Comparison of ENCODE assay signal across 8 cellular contexts in the genomic region with DNA sequence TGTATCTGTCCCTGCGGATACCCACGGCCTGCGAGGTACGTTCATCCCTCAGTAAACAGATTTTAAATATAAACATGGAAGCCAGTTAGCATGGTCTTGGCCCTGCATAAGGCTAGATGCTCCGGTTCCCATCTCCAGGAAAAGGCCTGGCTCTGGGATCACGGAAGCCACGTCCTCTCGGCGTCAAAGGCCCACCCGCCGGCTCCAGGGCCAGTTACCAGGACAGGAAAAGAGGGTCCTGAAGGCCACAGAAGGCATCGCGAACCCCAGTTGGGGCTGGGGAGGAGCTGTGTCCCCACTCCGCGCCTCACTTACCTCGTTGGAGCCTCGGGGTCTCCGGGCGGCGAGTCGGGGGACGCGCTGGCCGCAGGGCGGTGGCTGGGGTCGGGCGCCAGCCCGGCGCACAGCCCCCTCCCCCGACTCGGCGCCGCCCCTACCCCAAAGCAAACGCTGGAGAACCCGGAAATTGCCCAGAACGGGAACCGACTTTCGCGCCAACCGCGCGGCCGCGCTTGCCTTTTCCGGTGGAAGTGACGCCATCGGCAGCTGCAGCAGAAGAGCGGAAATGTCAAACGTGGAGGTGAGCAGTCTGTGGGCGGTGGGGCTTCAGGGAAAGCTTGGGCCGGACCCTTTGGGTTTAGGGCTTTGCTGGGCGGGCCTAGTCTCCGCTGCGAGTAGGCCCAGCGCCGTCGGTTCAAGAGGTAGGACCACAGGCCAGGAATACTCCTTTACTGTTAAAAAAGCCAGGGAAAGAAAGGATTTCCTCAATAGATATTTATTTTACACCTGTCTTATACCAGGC. TPM values are rescaled to one million over a fixed set of nuclear protein-coding genes. Genes with fewer than 3 reads are reported as not detected.
DNase-seq lines count a peak whose midpoint lies in the region; ATAC-seq and TF ChIP-seq lines count a peak whose summit lies in the region.

A gene (minus strand): TSS at position 488 of the 802 bp plus-strand sequence. CDS start 814 bp downstream, outside the sequence.

- ATAC-seq in naive B cell (ENCODE audit: low read depth in 2 of 2), result peak; percentile 93 to 94
- ATAC-seq in stimulated activated memory B cell treated with anti-CD40 and anti-IgM and Interleukin-4, amounts not matched to agents 10 μg/mL and 1 μg/mL and 100 μg/mL, for 72 hours, result peak; percentile 95

- H3K4me3 Mint-ChIP-seq in naive B cell, result peak within 1 kb of the TSS; percentile 88 to 99 (median 97)
- H3K4me3 Mint-ChIP-seq in stimulated activated memory B cell treated with anti-CD40 and anti-IgM and Interleukin-4, amounts not matched to agents 10 μg/mL and 1 μg/mL and 100 μg/mL, for 72 hours, result peak within 1 kb of the TSS; percentile 97

- H3K36me3 Mint-ChIP-seq in naive B cell, result peaks cover 0 to 1% of the 10 kb centered on the region in 2 donors
- H3K36me3 Mint-ChIP-seq in stimulated activated memory B cell treated with anti-CD40 and anti-IgM and Interleukin-4, amounts not matched to agents 10 μg/mL and 1 μg/mL and 100 μg/mL, for 72 hours, result peaks cover 18% of the 10 kb centered on the region

- H3K4me1 Mint-ChIP-seq in naive B cell, result peaks cover 34 to 44% (median 40%) of the 10 kb centered on the region in 3 donors
- peaks cover 39% of the 10 kb centered on the region for H3K4me1 Mint-ChIP-seq in stimulated activated memory B cell treated with anti-CD40 and anti-IgM and Interleukin-4, amounts not matched to agents 10 μg/mL and 1 μg/mL and 100 μg/mL, for 72 hours

- H3K9ac ChIP-seq in fibroblast of lung (ENCODE audit: insufficient read depth, low read length), result peak within 1 kb of the TSS; percentile 87

- TF ChIP-seq CTCF in fibroblast of lung (conservative IDR thresholded peaks at IDR 0.05 in 1 of 2, IDR thresholded peaks at IDR 0.05 in 1 of 2; ENCODE audit: low read depth in 1 of 2, low read length in 2 of 2), result no peak

- H3K4me3 ChIP-seq in fibroblast of lung (replicated peaks in 1 of 4; ENCODE audit: control extremely low read depth in 1 of 4, insufficient read depth in 1 of 4, low read depth in 3 of 4, low read length in 4 of 4), result peak within 1 kb of the TSS; percentile 82 to 99 (median 86)

- peaks cover 32% of the 10 kb centered on the region for H3K79me2 ChIP-seq in fibroblast of lung (ENCODE audit: control insufficient read depth, insufficient read depth, low read length)

- H3K9me3 Mint-ChIP-seq in naive B cell, result no peaks in the 10 kb centered on the region
- no peaks in the 10 kb centered on the region for H3K9me3 Mint-ChIP-seq in stimulated activated memory B cell treated with anti-CD40 and anti-IgM and Interleukin-4, amounts not matched to agents 10 μg/mL and 1 μg/mL and 100 μg/mL, for 72 hours

- peak within 1 kb of the TSS; percentile 61 for H3K4me2 ChIP-seq in fibroblast of lung (ENCODE audit: extremely low read depth, insufficient read depth, low read length)

- peak within 1 kb of the TSS; percentile 92 to 99 (median 99) for H3K27ac Mint-ChIP-seq in naive B cell
- H3K27ac Mint-ChIP-seq in stimulated activated memory B cell treated with anti-CD40 and anti-IgM and Interleukin-4, amounts not matched to agents 10 μg/mL and 1 μg/mL and 100 μg/mL, for 72 hours, result peak within 1 kb of the TSS; percentile 99

- no peaks in the 10 kb centered on the region for H3K27me3 Mint-ChIP-seq in naive B cell
- no peaks in the 10 kb centered on the region for H3K27me3 Mint-ChIP-seq in stimulated activated memory B cell treated with anti-CD40 and anti-IgM and Interleukin-4, amounts not matched to agents 10 μg/mL and 1 μg/mL and 100 μg/mL, for 72 hours

- H3K27ac ChIP-seq in fibroblast of lung (ENCODE audit: insufficient read depth, low read length), result peak within 1 kb of the TSS; percentile 90

- H3K27me3 ChIP-seq in fibroblast of lung (ENCODE audit: control insufficient read depth, insufficient read depth, low read length), result no peaks in the 10 kb centered on the region

- no peaks in the 10 kb centered on the region for H4K20me1 ChIP-seq in fibroblast of lung (ENCODE audit: control insufficient read depth, extremely low read depth, insufficient read depth, low read length)

- H3K36me3 ChIP-seq in fibroblast of lung (ENCODE audit: control insufficient read depth, insufficient read depth, low read length), result no peaks in the 10 kb centered on the region

- DNase-seq in EH (ENCODE audit: low read depth) (peak; percentile 71), GOT3 (lab: John Stamatoyannopoulos, UW) (peak; percentile 23), LHCN-M2 (ENCODE audit: low read depth) (peak; percentile 68), RKO (ENCODE audit: low spot score) (peak; percentile 92), fibroblast of lung (ENCODE audit: low read depth in 2 of 2) (peak; percentile 59 to 79), naive B cell (peak; percentile 82)
- DNase-seq in activated T-helper 1 cell treated with anti-CD3 and anti-CD28 coated beads, Interleukin-2, amount 50 U/mL, for 16 hours (ENCODE audit: low read depth in 1 of 2, low spot score in 1 of 2), result peak; percentile 77

- H3K4me1 ChIP-seq in fibroblast of lung (ENCODE audit: control insufficient read depth, extremely low read depth, insufficient read depth, low read length), result no peaks in the 10 kb centered on the region

- peak within 1 kb of the TSS; percentile 84 for H2AFZ ChIP-seq in fibroblast of lung (ENCODE audit: low read length)

- no peaks in the 10 kb centered on the region for H3K9me3 ChIP-seq in fibroblast of lung (ENCODE audit: control insufficient read depth, insufficient read depth, low read depth, low read length)

RNA-seq across cellular contexts. Expression of the gene that starts here (rescaled TPM):
- total RNA-seq in LHCN-M2 (2014; rRNA removed), result 47.3 and 54.4 TPM in 2 replicates
- 9.6 TPM for polyA plus RNA-seq in LHCN-M2 (2012)
- total RNA-seq in fibroblast of lung, result 15.2 and 16.2 TPM in 2 replicates
- polyA plus RNA-seq in fibroblast of lung, result 20.8 and 30.6 TPM in 2 replicates
- polyA plus RNA-seq in fibroblast of lung (2012), result 11.6 and 18.8 TPM in 2 replicates
- 3.9 and 4.6 TPM in 2 replicates for polyA minus RNA-seq in fibroblast of lung (ENCODE audit: low replicate concordance)
- 10 to 100 TPM in 5 of 6 donors, 1 to 10 TPM in 1; 1.6 to 20.8 (median 11.9) TPM for polyA plus RNA-seq in naive B cell (ENCODE audit: low read depth in 6 of 6)

Comparison
In these comparisons a context has a peak if more than half of its experiments do, and no peak if none do; other contexts are left out.
1. Peak in every context shown above with its lines: DNase-seq, ATAC-seq, H3K4me3 ChIP-seq and H3K27ac ChIP-seq.
2. DNase-seq: peak in every context shown above with its lines; median percentile 92 in RKO; 82 in naive B cell; 77 in activated T-helper 1 cell treated with anti-CD3 and anti-CD28 coated beads, Interleukin-2, amount 50 U/mL, for 16 hours; 71 in EH; 69 in fibroblast of lung; 68 in LHCN-M2; 23 in GOT3.